In the genomic region with DNA sequence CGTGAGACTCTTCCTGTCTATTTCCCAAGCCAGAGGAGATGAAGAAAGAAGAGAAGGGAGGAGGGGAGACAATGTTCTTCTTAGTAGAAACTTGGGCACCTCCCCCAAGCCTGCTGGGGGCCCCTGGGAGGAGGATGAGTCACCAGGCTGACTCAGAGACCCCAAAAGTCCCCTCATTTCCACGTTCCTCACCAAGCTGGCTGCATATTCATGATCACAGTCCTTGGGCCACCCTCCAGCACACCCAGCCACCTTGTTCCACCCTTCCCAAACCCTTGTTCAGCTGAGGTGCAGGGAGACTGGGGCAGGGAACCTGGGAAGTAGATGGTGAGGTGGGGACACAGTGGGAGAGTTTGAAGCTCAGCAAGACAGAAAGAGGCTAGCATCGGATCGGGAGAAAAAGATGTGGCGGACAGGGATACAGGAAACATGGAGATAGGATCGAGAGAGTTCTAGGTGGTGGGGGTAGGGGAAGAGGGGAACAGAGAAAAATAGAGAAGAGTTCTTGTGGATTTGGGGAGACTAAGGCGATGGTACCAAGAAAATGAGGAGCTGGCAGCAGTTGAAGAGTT, we compare ENCODE assay signal across 8 cellular contexts. TPM values are rescaled to one million over a fixed set of nuclear protein-coding genes. Genes with fewer than 3 reads are reported as not detected.
A peak's percentile ranks its signal among the peaks of the same experiment; 100 is the strongest.
DNase-seq lines count a peak whose midpoint lies in the region; ATAC-seq and TF ChIP-seq lines count a peak whose summit lies in the region.

No MANE protein-coding gene starts in this region.

- H3K4me3 Mint-ChIP-seq in progenitor cell of endocrine pancreas (ENCODE audit: low read depth) = peak overlapping the region; percentile 95

- peaks cover 20% of the 10 kb centered on the region for H3K4me1 Mint-ChIP-seq in progenitor cell of endocrine pancreas (ENCODE audit: low read depth)

- H3K36me3 Mint-ChIP-seq in progenitor cell of endocrine pancreas (ENCODE audit: insufficient read depth) = peaks cover 8% of the 10 kb centered on the region

- H3K4me3 ChIP-seq in foreskin fibroblast (ENCODE audit: low read depth in 1 of 2, low read length in 2 of 2) = peak overlapping the region; percentile 89 to 100

- peak overlapping the region; percentile 92 for H3K27ac Mint-ChIP-seq in progenitor cell of endocrine pancreas

- no peak for ATAC-seq in HG03095 (IDR thresholded peaks at IDR 0.05; ENCODE audit: unreplicated experiment)

- H3K9me3 Mint-ChIP-seq in progenitor cell of endocrine pancreas (ENCODE audit: low read depth) = no peaks in the 10 kb centered on the region

- TF ChIP-seq CTCF in foreskin fibroblast (IDR thresholded peaks at IDR 0.05; ENCODE audit: low read depth, low read length) (no peak), progenitor cell of endocrine pancreas (IDR thresholded peaks at IDR 0.05; ENCODE audit: unreplicated experiment) (no peak)

- DNase-seq in NCI-H146 (lab: John Stamatoyannopoulos, UW) (peak; percentile 14), NCI-H146 treated with DMSO at 0.1 percent for 48 hours (lab: John Stamatoyannopoulos, UW; ENCODE audit: unreplicated experiment) (no peak), activated T-cell treated with anti-CD3 and anti-CD28 coated beads for 48 hours (ENCODE audit: low read depth) (peak; percentile 45), foreskin fibroblast (peak; percentile 91 to 95), progenitor cell of endocrine pancreas (ENCODE audit: low spot score, unreplicated experiment) (no peak), NCI-H526 (lab: John Stamatoyannopoulos, UW) (no peak), NCI-H82 (lab: John Stamatoyannopoulos, UW) (no peak)

- H3K27me3 Mint-ChIP-seq in progenitor cell of endocrine pancreas = no peaks in the 10 kb centered on the region

RNA-seq across cellular contexts. Expression of gene RAB13, which starts 0.7 kb away (rescaled TPM):
- 83.3 and 90.4 TPM in 2 replicates for total RNA-seq in progenitor cell of endocrine pancreas

RNA-seq across cellular contexts. Expression of gene RPS27, which starts 5.1 kb away (rescaled TPM):
- total RNA-seq in progenitor cell of endocrine pancreas = 2,170 and 2,294 TPM in 2 replicates

RNA-seq across cellular contexts. Expression of gene JTB, which starts 8.0 kb away (rescaled TPM):
- total RNA-seq in progenitor cell of endocrine pancreas = 75.0 and 76.5 TPM in 2 replicates

RNA-seq across cellular contexts. Expression of gene CREB3L4, which starts 17.7 kb away (rescaled TPM):
- total RNA-seq in progenitor cell of endocrine pancreas = 36.6 and 41.7 TPM in 2 replicates

RNA-seq across cellular contexts. Expression of gene SLC39A1, which starts 22.1 kb away (rescaled TPM):
- total RNA-seq in progenitor cell of endocrine pancreas = 70.6 and 75.4 TPM in 2 replicates

Comparison
In these comparisons a context has a peak if more than half of its experiments do, and no peak if none do; other contexts are left out.
1. DNase-seq: peak in NCI-H146 (single experiment), activated T-cell treated with anti-CD3 and anti-CD28 coated beads for 48 hours (single experiment) and foreskin fibroblast (2 of 2); none in NCI-H146 treated with DMSO at 0.1 percent for 48 hours (single experiment), progenitor cell of endocrine pancreas (single experiment), NCI-H526 (0 of 2) and NCI-H82 (single experiment).